8 cellular contexts compared by ENCODE assay signal in the genomic region with DNA sequence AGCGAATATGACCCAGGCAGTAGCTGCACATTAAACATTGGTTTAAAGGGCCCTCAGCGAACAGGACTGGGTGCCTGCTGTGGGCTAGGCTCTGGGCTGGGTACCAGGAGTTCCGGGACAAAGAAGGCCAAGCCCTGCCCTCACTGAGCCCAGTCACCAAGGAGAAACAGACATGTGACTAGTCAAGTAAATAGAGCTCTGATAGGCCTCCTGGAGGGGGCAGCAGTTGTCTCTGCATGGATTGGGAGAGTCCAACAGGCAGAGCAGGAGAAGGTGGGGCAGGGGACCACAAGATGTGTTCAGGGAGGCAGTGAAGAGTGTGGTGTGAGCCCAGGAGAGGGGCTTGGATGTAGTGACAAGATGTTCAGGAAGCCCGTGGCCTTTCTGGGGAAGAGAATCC. TPM values are rescaled to one million over a fixed set of nuclear protein-coding genes. Genes with fewer than 3 reads are reported as not detected.
DNase-seq lines count a peak whose midpoint lies in the region; ATAC-seq and TF ChIP-seq lines count a peak whose summit lies in the region.

No MANE protein-coding gene starts in this region.

- H3K4me1 ChIP-seq in GM23338 (ENCODE audit: insufficient read depth) (peaks cover 27% of the 10 kb centered on the region), ascending aorta (peaks cover 18 to 29% of the 10 kb centered on the region in 2 donors)

- H3K9me2 ChIP-seq in GM23338 (ENCODE audit: insufficient read depth): no peaks in the 10 kb centered on the region

- peaks cover 65% of the 10 kb centered on the region for H4K20me1 ChIP-seq in GM23338 (replicated peaks; ENCODE audit: insufficient read depth)

- DNase-seq in AG08395 (ENCODE audit: low spot score): peak; percentile 73
- DNase-seq in GM23338 (ENCODE audit: low spot score): peak; percentile 89
- DNase-seq in SK-MEL-5 (ENCODE audit: low read depth, low spot score): peak; percentile 89
- DNase-seq in glomerular visceral epithelial cell (ENCODE audit: extremely low spot score): peak; percentile 76
- no peak for DNase-seq in superior temporal gyrus (ENCODE audit: extremely low spot score)
- no peak for DNase-seq in ascending aorta (ENCODE audit: low spot score in 2 of 2)
- DNase-seq in activated T-cell treated with anti-CD3 and anti-CD28 coated beads for 4 hours: no peak

- peaks cover 3% of the 10 kb centered on the region; the same call in 1 of the 3 replicates for H3K9me3 Mint-ChIP-seq in GM23338

- in situ Hi-C loops in SK-MEL-5 (cut with HindIII; ENCODE audit: low pct_unique_long_range_greater_than_20kb, low sequenced_read_pairs): no loop called here

- TF ChIP-seq CTCF in GM23338 (conservative IDR thresholded peaks at IDR 0.05; ENCODE audit: low read depth in 2 of 2): peak; percentile 50 to 72
- TF ChIP-seq CTCF in ascending aorta (IDR thresholded peaks at IDR 0.05): no peak

- no peaks in the 10 kb centered on the region for H3K27me3 Mint-ChIP-seq in GM23338 (ENCODE audit: insufficient read depth, low read depth, poor library complexity)

- no peak overlapping the region for H3K4me3 Mint-ChIP-seq in GM23338

- H3K79me2 ChIP-seq in GM23338 (replicated peaks; ENCODE audit: insufficient read depth): peaks cover 78% of the 10 kb centered on the region

- H3K27me3 ChIP-seq in GM23338 (ENCODE audit: insufficient read depth) (no peaks in the 10 kb centered on the region), ascending aorta (no peaks in the 10 kb centered on the region)

- H3K36me3 ChIP-seq in GM23338 (ENCODE audit: insufficient read depth) (peaks cover 14% of the 10 kb centered on the region; the same call in 1 of the 2 replicates), ascending aorta (peaks cover 4 to 5% of the 10 kb centered on the region in 2 donors)

- no peaks in the 10 kb centered on the region for H3K4me1 Mint-ChIP-seq in GM23338

- peaks cover 12% of the 10 kb centered on the region; the same call in 2 of the 3 replicates for H3K36me3 Mint-ChIP-seq in GM23338 (ENCODE audit: low read depth)

- H3K27ac ChIP-seq in GM23338 (ENCODE audit: low read depth) (no peak overlapping the region; the same call in 1 of the 2 replicates), ascending aorta (peak overlapping the region in 1 of 2 donors; percentile 21)

- H3K4me2 ChIP-seq in GM23338: peak overlapping the region; percentile 55

- intact Hi-C loops in ascending aorta (cut with DNase I): no loop called here

- H3K9me3 ChIP-seq in ascending aorta: no peaks in the 10 kb centered on the region

- H3K27ac Mint-ChIP-seq in GM23338: no peak overlapping the region

- ATAC-seq in GM23338 (peak; percentile 67), GM18907 (IDR thresholded peaks at IDR 0.05; ENCODE audit: unreplicated experiment) (no peak)

- peak overlapping the region; percentile 23; the same call in 1 of the 2 replicates for H3K4me3 ChIP-seq in GM23338
- H3K4me3 ChIP-seq in ascending aorta: peak overlapping the region in 1 of 2 donors; percentile 16

- no peak overlapping the region for H2AFZ ChIP-seq in GM23338

- peaks cover 49% of the 10 kb centered on the region for H3F3A ChIP-seq in GM23338 (replicated peaks; ENCODE audit: low read depth)

TF ChIP-seq in GM23338, 12 proteins besides CTCF, POLR2A, EP300 and RAD21 (continues in another document):
- TF ChIP-seq STAT1 (IDR thresholded peaks at IDR 0.05; ENCODE audit: unreplicated experiment): no peak
- no peak for TF ChIP-seq ZNF331 (CRISPR knock-in tag; IDR thresholded peaks at IDR 0.05; ENCODE audit: low read depth)
- no peak for TF ChIP-seq ZNF114 (CRISPR knock-in tag; IDR thresholded peaks at IDR 0.05)
- TF ChIP-seq, protein P1, sequence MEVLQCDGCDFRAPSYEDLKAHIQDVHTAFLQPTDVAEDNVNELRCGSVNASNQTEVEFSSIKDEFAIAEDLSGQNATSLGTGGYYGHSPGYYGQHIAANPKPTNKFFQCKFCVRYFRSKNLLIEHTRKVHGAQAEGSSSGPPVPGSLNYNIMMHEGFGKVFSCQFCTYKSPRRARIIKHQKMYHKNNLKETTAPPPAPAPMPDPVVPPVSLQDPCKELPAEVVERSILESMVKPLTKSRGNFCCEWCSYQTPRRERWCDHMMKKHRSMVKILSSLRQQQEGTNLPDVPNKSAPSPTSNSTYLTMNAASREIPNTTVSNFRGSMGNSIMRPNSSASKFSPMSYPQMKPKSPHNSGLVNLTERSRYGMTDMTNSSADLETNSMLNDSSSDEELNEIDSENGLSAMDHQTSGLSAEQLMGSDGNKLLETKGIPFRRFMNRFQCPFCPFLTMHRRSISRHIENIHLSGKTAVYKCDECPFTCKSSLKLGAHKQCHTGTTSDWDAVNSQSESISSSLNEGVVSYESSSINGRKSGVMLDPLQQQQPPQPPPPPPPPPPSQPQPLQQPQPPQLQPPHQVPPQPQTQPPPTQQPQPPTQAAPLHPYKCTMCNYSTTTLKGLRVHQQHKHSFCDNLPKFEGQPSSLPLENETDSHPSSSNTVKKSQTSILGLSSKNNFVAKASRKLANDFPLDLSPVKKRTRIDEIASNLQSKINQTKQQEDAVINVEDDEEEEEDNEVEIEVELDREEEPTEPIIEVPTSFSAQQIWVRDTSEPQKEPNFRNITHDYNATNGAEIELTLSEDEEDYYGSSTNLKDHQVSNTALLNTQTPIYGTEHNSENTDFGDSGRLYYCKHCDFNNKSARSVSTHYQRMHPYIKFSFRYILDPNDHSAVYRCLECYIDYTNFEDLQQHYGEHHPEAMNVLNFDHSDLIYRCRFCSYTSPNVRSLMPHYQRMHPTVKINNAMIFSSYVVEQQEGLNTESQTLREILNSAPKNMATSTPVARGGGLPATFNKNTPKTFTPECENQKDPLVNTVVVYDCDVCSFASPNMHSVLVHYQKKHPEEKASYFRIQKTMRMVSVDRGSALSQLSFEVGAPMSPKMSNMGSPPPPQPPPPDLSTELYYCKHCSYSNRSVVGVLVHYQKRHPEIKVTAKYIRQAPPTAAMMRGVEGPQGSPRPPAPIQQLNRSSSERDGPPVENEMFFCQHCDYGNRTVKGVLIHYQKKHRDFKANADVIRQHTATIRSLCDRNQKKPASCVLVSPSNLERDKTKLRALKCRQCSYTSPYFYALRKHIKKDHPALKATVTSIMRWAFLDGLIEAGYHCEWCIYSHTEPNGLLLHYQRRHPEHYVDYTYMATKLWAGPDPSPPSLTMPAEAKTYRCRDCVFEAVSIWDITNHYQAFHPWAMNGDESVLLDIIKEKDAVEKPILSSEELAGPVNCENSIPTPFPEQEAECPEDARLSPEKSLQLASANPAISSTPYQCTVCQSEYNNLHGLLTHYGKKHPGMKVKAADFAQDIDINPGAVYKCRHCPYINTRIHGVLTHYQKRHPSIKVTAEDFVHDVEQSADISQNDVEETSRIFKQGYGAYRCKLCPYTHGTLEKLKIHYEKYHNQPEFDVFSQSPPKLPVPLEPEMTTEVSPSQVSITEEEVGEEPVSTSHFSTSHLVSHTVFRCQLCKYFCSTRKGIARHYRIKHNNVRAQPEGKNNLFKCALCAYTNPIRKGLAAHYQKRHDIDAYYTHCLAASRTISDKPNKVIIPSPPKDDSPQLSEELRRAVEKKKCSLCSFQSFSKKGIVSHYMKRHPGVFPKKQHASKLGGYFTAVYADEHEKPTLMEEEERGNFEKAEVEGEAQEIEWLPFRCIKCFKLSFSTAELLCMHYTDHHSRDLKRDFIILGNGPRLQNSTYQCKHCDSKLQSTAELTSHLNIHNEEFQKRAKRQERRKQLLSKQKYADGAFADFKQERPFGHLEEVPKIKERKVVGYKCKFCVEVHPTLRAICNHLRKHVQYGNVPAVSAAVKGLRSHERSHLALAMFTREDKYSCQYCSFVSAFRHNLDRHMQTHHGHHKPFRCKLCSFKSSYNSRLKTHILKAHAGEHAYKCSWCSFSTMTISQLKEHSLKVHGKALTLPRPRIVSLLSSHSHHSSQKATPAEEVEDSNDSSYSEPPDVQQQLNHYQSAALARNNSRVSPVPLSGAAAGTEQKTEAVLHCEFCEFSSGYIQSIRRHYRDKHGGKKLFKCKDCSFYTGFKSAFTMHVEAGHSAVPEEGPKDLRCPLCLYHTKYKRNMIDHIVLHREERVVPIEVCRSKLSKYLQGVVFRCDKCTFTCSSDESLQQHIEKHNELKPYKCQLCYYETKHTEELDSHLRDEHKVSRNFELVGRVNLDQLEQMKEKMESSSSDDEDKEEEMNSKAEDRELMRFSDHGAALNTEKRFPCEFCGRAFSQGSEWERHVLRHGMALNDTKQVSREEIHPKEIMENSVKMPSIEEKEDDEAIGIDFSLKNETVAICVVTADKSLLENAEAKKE (CRISPR knock-in tag; IDR thresholded peaks at IDR 0.05): no peak
- TF ChIP-seq CREB1 (CRISPR knock-in tag; IDR thresholded peaks at IDR 0.05; ENCODE audit: low read depth): no peak
- no peak for TF ChIP-seq NANOG (IDR thresholded peaks at IDR 0.05; ENCODE audit: borderline replicate concordance)
- TF ChIP-seq EZH2 (IDR thresholded peaks at IDR 0.05; ENCODE audit: low read depth, unreplicated experiment): no peak
- no peak for TF ChIP-seq EZH2phosphoT487 (IDR thresholded peaks at IDR 0.05; ENCODE audit: unreplicated experiment)

RNA-seq across cellular contexts. Expression of a gene that starts 3.1 kb away (rescaled TPM):
- total RNA-seq in GM23338 (2014; rRNA removed; shearing (Covaris generic)): 103 and 126 TPM in 2 replicates
- polyA plus RNA-seq in GM23338 (2016; fragmentation: Nextera tagmentation; extraction: Ambion mirVana): 147 and 150 TPM in 2 replicates
- 120 and 126 TPM in 2 replicates for total RNA-seq in SK-MEL-5 (2014; rRNA removed; shearing (Covaris generic))
- polyA plus RNA-seq in SK-MEL-5 (2015; cell fraction: cytosol; rRNA removed): 528 and 544 TPM in 2 replicates
- 170 and 210 TPM in 2 replicates for polyA plus RNA-seq in SK-MEL-5 (2015; cell fraction: nucleus; rRNA removed)
- 84.9 TPM for total RNA-seq in ascending aorta

RNA-seq across cellular contexts. Expression of a gene that starts 42.3 kb away (rescaled TPM):
- 0.28 TPM in 1 of 2 replicates, not detected in the other for total RNA-seq in GM23338 (2014; rRNA removed; shearing (Covaris generic))
- not detected in 2 replicates for polyA plus RNA-seq in GM23338 (2016; fragmentation: Nextera tagmentation; extraction: Ambion mirVana)
- not detected in 2 replicates for total RNA-seq in SK-MEL-5 (2014; rRNA removed; shearing (Covaris generic))
- polyA plus RNA-seq in SK-MEL-5 (2015; cell fraction: cytosol; rRNA removed): not detected in 2 replicates
- polyA plus RNA-seq in SK-MEL-5 (2015; cell fraction: nucleus; rRNA removed): not detected in 2 replicates
- total RNA-seq in ascending aorta: 31.0 TPM

RNA-seq across cellular contexts. Expression of a gene that starts 42.4 kb away (rescaled TPM):
- 0.52 TPM in 1 of 2 replicates, not detected in the other for total RNA-seq in GM23338 (2014; rRNA removed; shearing (Covaris generic))
- not detected in 2 replicates for polyA plus RNA-seq in GM23338 (2016; fragmentation: Nextera tagmentation; extraction: Ambion mirVana)
- total RNA-seq in SK-MEL-5 (2014; rRNA removed; shearing (Covaris generic)): not detected in 2 replicates
- not detected in 2 replicates for polyA plus RNA-seq in SK-MEL-5 (2015; cell fraction: cytosol; rRNA removed)
- not detected in 2 replicates for polyA plus RNA-seq in SK-MEL-5 (2015; cell fraction: nucleus; rRNA removed)
- total RNA-seq in ascending aorta: not detected

Comparison
In these comparisons a context has a peak if more than half of its experiments do, and no peak if none do; other contexts are left out.
1. DNase-seq: peak in AG08395 (single experiment), GM23338 (single experiment), SK-MEL-5 (single experiment) and glomerular visceral epithelial cell (single experiment); none in superior temporal gyrus (single experiment), ascending aorta (0 of 2) and activated T-cell treated with anti-CD3 and anti-CD28 coated beads for 4 hours (single experiment).
2. CTCF ChIP-seq: peak in GM23338 (2 of 2); none in ascending aorta (0 of 3).
3. RNA of a gene that starts 42.3 kb away (total RNA-seq): 31.0 TPM in ascending aorta (single experiment); 0.28 TPM in GM23338 and not detected in SK-MEL-5; every median in the first group is over 10 times any median in the second.